2 cellular contexts compared by ENCODE assay signal in genomic region chr17:60160829-60161501, GRCh38.
TF ChIP-seq lines count a peak whose summit lies in the region.

No MANE protein-coding gene starts in this region.

TF ChIP-seq in A549, 52 proteins besides CTCF, POLR2A, EP300 and RAD21 (continued from another document):
- TF ChIP-seq EHF (CRISPR knock-in tag; IDR thresholded peaks at IDR 0.05) (no peak), NR3C1 (IDR thresholded peaks at IDR 0.05) (no peak), MAFK (IDR thresholded peaks at IDR 0.05; ENCODE audit: partially characterized antibody) (no peak), ESRRA (IDR thresholded peaks at IDR 0.05; ENCODE audit: borderline replicate concordance, low read length) (no peak), CBX8 (IDR thresholded peaks at IDR 0.05) (no peak), KDM1A (IDR thresholded peaks at IDR 0.05; ENCODE audit: low read depth) (no peak), RFX5 (IDR thresholded peaks at IDR 0.05) (no peak), SMC3 (IDR thresholded peaks at IDR 0.05) (no peak), BCL3 (IDR thresholded peaks at IDR 0.05) (no peak), FOXS1 (CRISPR knock-in tag; IDR thresholded peaks at IDR 0.05) (no peak), HEYL (CRISPR knock-in tag; IDR thresholded peaks at IDR 0.05) (no peak)

TF ChIP-seq in GM23338, 12 proteins besides CTCF, POLR2A, EP300 and RAD21:
- TF ChIP-seq ZNF462 (CRISPR knock-in tag; IDR thresholded peaks at IDR 0.05): no peak
- TF ChIP-seq NANOG (IDR thresholded peaks at IDR 0.05; ENCODE audit: borderline replicate concordance): no peak
- TF ChIP-seq EZH2 (IDR thresholded peaks at IDR 0.05; ENCODE audit: low read depth, unreplicated experiment): no peak
- TF ChIP-seq POLR2AphosphoS5 (IDR thresholded peaks at IDR 0.05; ENCODE audit: low read depth): no peak
- no peak for TF ChIP-seq EZH2phosphoT487 (IDR thresholded peaks at IDR 0.05; ENCODE audit: unreplicated experiment)
- no peak for TF ChIP-seq ETS1 (IDR thresholded peaks at IDR 0.05)
- TF ChIP-seq CREB1 (CRISPR knock-in tag; IDR thresholded peaks at IDR 0.05; ENCODE audit: low read depth): no peak
- no peak for TF ChIP-seq ZNF114 (CRISPR knock-in tag; IDR thresholded peaks at IDR 0.05)
- TF ChIP-seq JUNB (IDR thresholded peaks at IDR 0.05; ENCODE audit: unreplicated experiment): no peak
- no peak for TF ChIP-seq REST (IDR thresholded peaks at IDR 0.05; ENCODE audit: unreplicated experiment)
- TF ChIP-seq STAT1 (IDR thresholded peaks at IDR 0.05; ENCODE audit: unreplicated experiment): no peak
- TF ChIP-seq ZNF331 (CRISPR knock-in tag; IDR thresholded peaks at IDR 0.05; ENCODE audit: low read depth): no peak
